Comparison of ENCODE assay signal across 1 cellular context in genomic region chr10:101356132-101356531, GRCh38.
TF ChIP-seq lines count a peak whose summit lies in the region.

No MANE protein-coding gene starts in this region.

TF ChIP-seq in HEK293, 187 proteins besides CTCF, POLR2A, EP300 and RAD21 (continued from another document):
- TF ChIP-seq ZNF639 (tag by site-specific recombination; IDR thresholded peaks at IDR 0.05) (no peak), GLI2 (tag by site-specific recombination; IDR thresholded peaks at IDR 0.05; ENCODE audit: borderline replicate concordance, low read depth) (no peak), ZNF112 (tag by site-specific recombination; IDR thresholded peaks at IDR 0.05) (no peak), PRDM2 (tag by site-specific recombination; IDR thresholded peaks at IDR 0.05; ENCODE audit: borderline replicate concordance) (no peak), ZNF660 (tag by site-specific recombination; IDR thresholded peaks at IDR 0.05) (no peak)
TF ChIP-seq in HEK293: peak in this region for 5.
